Comparison of ENCODE assay signal across 20 cellular contexts in genomic region chr21:41043008-41043407, GRCh38.
DNase-seq lines count a peak whose midpoint lies in the region; ATAC-seq, FAIRE-seq and TF ChIP-seq lines count a peak whose summit lies in the region.
"Had no signal": no experiment of that assay in that cellular context is flagged by ENCODE, and none has a peak within 500 bp of the region (broad histone marks: within the 10 kb centered on the region; RNA-seq: fewer than 3 reads in every experiment).

No MANE protein-coding gene starts in this region.

- H3K9me3 ChIP-seq in PC-9 (ENCODE audit: insufficient read depth, low read depth) (no peaks in the 10 kb centered on the region), keratinocyte (ENCODE audit: control insufficient read depth, low read depth, low read length) (no peaks in the 10 kb centered on the region)
- H3K9me3 ChIP-seq: prostate gland, SJCRH30, tibial artery had no signal

- CTCF ChIA-PET in AG04449 (lab: Yijun Ruan, JAX) (interaction anchor here (0.8 to 1.2 kb wide), 3 partner anchors 26 to 412 kb away, joined by 3 to 5 read pairs (median 3); no protein-coding TSS in a partner anchor), PC-9 (lab: Charles Lee) (interaction anchor here (0.6 kb wide), 1 partner anchor 33 kb away, joined by 3 read pairs; no protein-coding TSS in a partner anchor)

- H3K79me2 ChIP-seq in PC-9 (ENCODE audit: low read depth): no peaks in the 10 kb centered on the region
- no peaks in the 10 kb centered on the region for H3K79me2 ChIP-seq in keratinocyte (ENCODE audit: control insufficient read depth, insufficient read depth, low read length)

- no peak overlapping the region for H2AFZ ChIP-seq in PC-9
- no peak overlapping the region for H2AFZ ChIP-seq in keratinocyte (ENCODE audit: control insufficient read depth, low read length)

- H3K27ac ChIP-seq in PC-9: no peak overlapping the region
- no peak overlapping the region for H3K27ac ChIP-seq in keratinocyte (ENCODE audit: control insufficient read depth, insufficient read depth, low read length)
- H3K27ac ChIP-seq: SJCRH30, tibial artery had no signal

- no peak for FAIRE-seq in keratinocyte (lab: Jason Lieb, UNC)
- FAIRE-seq: endometrium, GM18507, islet of Langerhans, TTC549 had no signal

- dilution Hi-C loops in keratinocyte (cut with MboI; ENCODE audit: extremely low pct_ligation_motif_present, low sequenced_read_pairs): no loop called here

- H3K4me3 ChIP-seq in AG04449 (ENCODE audit: low read depth, low read length) (no peak overlapping the region), GM12865 (ENCODE audit: low read depth, low read length) (no peak overlapping the region), PC-9 (no peak overlapping the region), keratinocyte (ENCODE audit: control insufficient read depth in 2 of 3, extremely low read depth in 1 of 3, insufficient read depth in 2 of 3, low read depth in 1 of 3, low read length in 3 of 3) (no peak overlapping the region)
- H3K4me3 ChIP-seq: prostate gland, SJCRH30, tibial artery had no signal

- no peaks in the 10 kb centered on the region for H3F3A ChIP-seq in PC-9 (ENCODE audit: insufficient read depth, low read depth)

- H3K4me2 ChIP-seq in PC-9: no peak overlapping the region
- no peak overlapping the region for H3K4me2 ChIP-seq in keratinocyte (ENCODE audit: control insufficient read depth, extremely low read depth, insufficient read depth, low read depth, low read length)

- H4K20me1 ChIP-seq in PC-9 (ENCODE audit: insufficient read depth): no peaks in the 10 kb centered on the region
- H4K20me1 ChIP-seq in keratinocyte (ENCODE audit: control insufficient read depth, extremely low read depth, insufficient read depth, low read length): no peaks in the 10 kb centered on the region

- POLR2A ChIA-PET in AG04449 (lab: Yijun Ruan, JAX) (interaction anchor here (0.6 kb wide), 1 partner anchor 197 kb away, joined by 3 read pairs; no protein-coding TSS in a partner anchor), PC-9 (lab: Charles Lee; ENCODE audit: unreplicated experiment) (no interaction called here)

- intact Hi-C loops in PC-9 (cut with micrococcal nuclease; ENCODE audit: unreplicated experiment): no loop called here

- no peak for DNase-seq in AG04449 (ENCODE audit: low read depth, low spot score)
- no peak for DNase-seq in GM12865 (ENCODE audit: low read depth)
- DNase-seq in PC-9: no peak
- DNase-seq in keratinocyte (ENCODE audit: low read depth, low spot score): no peak
- no peak for DNase-seq in NOMO-1 (lab: John Stamatoyannopoulos, UW; ENCODE audit: unreplicated experiment in 2 of 2)
- DNase-seq in activated naive CD4-positive, alpha-beta T cell treated with Interleukin-2 at 50 U/mL for 16 hours: no peak
- no peak for DNase-seq in activated naive CD4-positive, alpha-beta T cell (lab: John Stamatoyannopoulos, UW)
- DNase-seq: activated effector memory CD4-positive, alpha-beta T cell treated with Interleukin-2 at 50 U/mL for 16 hours; C1 segment of cervical spinal cord; NCI-H1694 treated with DMSO at 0.1 percent for 48 hours; NCI-H526 treated with DMSO at 0.1 percent for 48 hours; stimulated activated CD8-positive, alpha-beta memory T cell treated with anti-CD3 and anti-CD28 coated beads, Interleukin-4, amount 100 ng/mL, for 48 hours; tibial artery had no signal

- no peak overlapping the region for H3K9ac ChIP-seq in keratinocyte (ENCODE audit: control insufficient read depth, extremely low read depth, insufficient read depth, low read length)

- no peaks in the 10 kb centered on the region for H3K9me2 ChIP-seq in PC-9 (ENCODE audit: insufficient read depth)

- no peaks in the 10 kb centered on the region for H3K9me1 ChIP-seq in keratinocyte (ENCODE audit: control insufficient read depth, extremely low read depth, insufficient read depth, low read length)

- peak; percentile 8 for TF ChIP-seq CTCF in AG04449 (IDR thresholded peaks at IDR 0.05; ENCODE audit: insufficient read depth, low read length, missing control alignments)
- peak; percentile 6 for TF ChIP-seq CTCF in GM12865 (IDR thresholded peaks at IDR 0.05; ENCODE audit: insufficient read depth, low read depth, low read length, missing control alignments)
- TF ChIP-seq CTCF in PC-9 (conservative IDR thresholded peaks at IDR 0.05): peak; percentile 34; the same call in 1 of the 2 replicates
- peak; percentile 25 to 60 (median 36) for TF ChIP-seq CTCF in keratinocyte (optimal IDR thresholded peaks at IDR 0.05 in 1 of 3, IDR thresholded peaks at IDR 0.05 in 1 of 3, conservative IDR thresholded peaks at IDR 0.05 in 1 of 3; ENCODE audit: extremely low read depth in 1 of 3, insufficient read depth in 2 of 3, low read length in 3 of 3)

- peaks cover 27% of the 10 kb centered on the region for H3K27me3 ChIP-seq in PC-9 (ENCODE audit: insufficient read depth, low read depth)
- H3K27me3 ChIP-seq in keratinocyte (ENCODE audit: control insufficient read depth, extremely low read depth, insufficient read depth, low read length): no peaks in the 10 kb centered on the region
- H3K27me3 ChIP-seq: SJCRH30 had no signal

- no peak for ATAC-seq in HG02970 (IDR thresholded peaks at IDR 0.05; ENCODE audit: low FRiP score, unreplicated experiment)

- BruUV-seq in PC-9 (replicated peaks; lab: Mats Ljungman, UMichigan): no TSS peak

- no peaks in the 10 kb centered on the region for H3K4me1 ChIP-seq in PC-9 (replicated peaks; ENCODE audit: insufficient read depth)
- H3K4me1 ChIP-seq in keratinocyte (ENCODE audit: control insufficient read depth, extremely low read depth, insufficient read depth, low read length): no peaks in the 10 kb centered on the region
- H3K4me1 ChIP-seq: SJCRH30, tibial artery had no signal

- no peaks in the 10 kb centered on the region for H3K36me3 ChIP-seq in PC-9 (ENCODE audit: low read depth)
- H3K36me3 ChIP-seq in keratinocyte (ENCODE audit: control insufficient read depth in 2 of 2, extremely low read depth in 1 of 2, insufficient read depth in 2 of 2, low read length in 2 of 2): no peaks in the 10 kb centered on the region
- H3K36me3 ChIP-seq: prostate gland, SJCRH30, tibial artery had no signal
